In the genomic region with DNA sequence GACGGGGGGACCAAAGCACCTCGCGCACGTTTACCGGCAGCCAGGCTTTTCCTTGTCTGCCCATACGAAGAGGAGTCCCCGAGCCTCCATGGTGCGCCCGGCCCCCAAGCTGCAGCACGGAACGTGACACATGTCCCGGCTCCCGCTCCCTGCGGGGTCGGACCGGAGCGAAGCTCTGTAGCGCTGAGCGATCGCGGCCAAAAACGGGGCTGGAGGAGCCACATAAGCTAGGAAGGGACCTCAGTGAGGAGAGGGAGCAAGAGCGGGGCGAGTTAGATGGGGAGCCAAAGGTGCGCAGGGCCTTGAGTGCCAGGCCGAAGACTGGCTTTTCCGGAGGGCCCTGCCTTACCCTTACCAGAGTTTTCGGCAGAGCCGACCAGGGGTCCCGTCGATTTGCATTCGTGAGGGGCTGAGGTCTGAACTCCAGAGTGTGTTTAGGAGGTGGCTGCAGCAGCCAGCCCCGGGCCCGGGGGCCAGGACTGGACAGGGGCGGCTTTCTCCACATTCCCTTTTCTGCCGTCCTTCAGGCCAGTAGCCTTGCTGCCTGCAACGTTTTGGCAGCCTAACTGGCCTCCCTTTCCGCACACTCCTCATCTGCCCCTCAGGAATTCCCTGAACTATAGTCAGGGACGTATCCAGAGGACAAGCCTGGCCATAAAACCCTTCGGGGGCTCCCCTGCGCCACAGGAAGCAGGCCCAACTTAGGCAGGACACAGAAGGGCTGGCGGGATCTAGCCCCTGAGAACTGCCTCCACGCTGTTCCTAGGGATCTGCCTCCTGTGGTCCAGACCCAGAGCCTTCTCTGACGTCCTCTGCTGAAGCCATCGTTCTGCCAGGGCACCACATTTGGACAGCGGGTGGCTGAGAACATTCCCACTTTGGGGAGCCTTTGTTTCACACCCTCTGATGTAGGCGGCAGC, we compare ENCODE assay signal across 7 cellular contexts. TPM values are rescaled to one million over a fixed set of nuclear protein-coding genes. Genes with fewer than 3 reads are reported as not detected.
DNase-seq lines count a peak whose midpoint lies in the region; ATAC-seq and TF ChIP-seq lines count a peak whose summit lies in the region.

No MANE protein-coding gene starts in this region.

- H4K20me1 ChIP-seq in SU-DHL-6 (ENCODE audit: low read depth, low read length) (no peaks in the 10 kb centered on the region), neural progenitor cell (ENCODE audit: low read depth) (no peaks in the 10 kb centered on the region)

- no peak overlapping the region for H3K27ac Mint-ChIP-seq in neural progenitor cell

- H3K27me3 Mint-ChIP-seq in neural progenitor cell (ENCODE audit: insufficient read depth, low read depth) = peaks cover 2% of the 10 kb centered on the region

- H3K36me3 Mint-ChIP-seq in neural progenitor cell = no peaks in the 10 kb centered on the region

- peak overlapping the region; percentile 36 for H3K27ac ChIP-seq in SU-DHL-6 (ENCODE audit: low read depth, low read length)
- H3K27ac ChIP-seq in neural progenitor cell = no peak overlapping the region

- H2AFZ ChIP-seq in SU-DHL-6 (ENCODE audit: low read depth, low read length, severe bottlenecking) = peak overlapping the region; percentile 23
- no peak overlapping the region for H2AFZ ChIP-seq in neural progenitor cell (replicated peaks)

- TF ChIP-seq CTCF in SU-DHL-6 (IDR thresholded peaks at IDR 0.05; ENCODE audit: insufficient read depth, low read length, poor library complexity, severe bottlenecking) = no peak
- TF ChIP-seq CTCF in epithelial cell of proximal tubule (conservative IDR thresholded peaks at IDR 0.05; ENCODE audit: low read depth, low read length) = no peak
- TF ChIP-seq CTCF in neural progenitor cell (IDR thresholded peaks at IDR 0.05) = no peak

- H3K4me2 ChIP-seq in SU-DHL-6 (ENCODE audit: low read depth, low read length, poor library complexity, severe bottlenecking) = peak overlapping the region; percentile 84
- peak overlapping the region; percentile 90 for H3K4me2 ChIP-seq in neural progenitor cell

- H3K4me3 ChIP-seq in H7 (ENCODE audit: insufficient read depth, low read depth, low read length) (peak overlapping the region; percentile 65), SU-DHL-6 (ENCODE audit: insufficient read depth, low read length, poor library complexity, severe bottlenecking) (peak overlapping the region; percentile 78), epithelial cell of proximal tubule (ENCODE audit: low read depth, low read length) (peak overlapping the region; percentile 69), neural progenitor cell (peak overlapping the region; percentile 70)

- no peaks in the 10 kb centered on the region for H3K9me2 ChIP-seq in SU-DHL-6 (replicated peaks; ENCODE audit: insufficient read depth, low read length)

- H3F3A ChIP-seq in SU-DHL-6 (ENCODE audit: insufficient read depth) (no peaks in the 10 kb centered on the region), neural progenitor cell (ENCODE audit: low read depth) (no peaks in the 10 kb centered on the region)

- H3K27me3 ChIP-seq in H7 (ENCODE audit: control insufficient read depth, insufficient read depth, low read length) = no peaks in the 10 kb centered on the region
- no peaks in the 10 kb centered on the region for H3K27me3 ChIP-seq in SU-DHL-6 (ENCODE audit: low read length)
- H3K27me3 ChIP-seq in neural progenitor cell = no peaks in the 10 kb centered on the region

- intact Hi-C loops in sciatic nerve (cut with DNase I) = no loop called here

- H3K4me1 ChIP-seq in neural progenitor cell = peaks cover 3% of the 10 kb centered on the region

- peaks cover 30% of the 10 kb centered on the region for H3K9me3 Mint-ChIP-seq in neural progenitor cell

- peak overlapping the region; percentile 92 for H3K9ac ChIP-seq in SU-DHL-6 (ENCODE audit: low read length)
- H3K9ac ChIP-seq in neural progenitor cell = peak overlapping the region; percentile 73

- H3K79me2 ChIP-seq in SU-DHL-6 (ENCODE audit: insufficient read depth, low read length) (peaks cover 34% of the 10 kb centered on the region), neural progenitor cell (ENCODE audit: low read depth) (peaks cover 42% of the 10 kb centered on the region)

- no peak for ATAC-seq in sciatic nerve

- DNase-seq in H7 = peak; percentile 71
- DNase-seq in epithelial cell of proximal tubule (ENCODE audit: low read depth) = no peak
- peak; percentile 42 for DNase-seq in neural progenitor cell (ENCODE audit: low spot score)
- no peak for DNase-seq in KG1 (lab: John Stamatoyannopoulos, UW)
- no peak for DNase-seq in sciatic nerve (ENCODE audit: low spot score)
- no peak for DNase-seq in superior temporal gyrus (ENCODE audit: extremely low spot score)

- no peaks in the 10 kb centered on the region for H3K9me3 ChIP-seq in SU-DHL-6 (ENCODE audit: insufficient read depth, low read length)
- no peaks in the 10 kb centered on the region for H3K9me3 ChIP-seq in neural progenitor cell (ENCODE audit: low read depth)

- peaks cover 13% of the 10 kb centered on the region for H3K4me1 Mint-ChIP-seq in neural progenitor cell

- peaks cover 4% of the 10 kb centered on the region for H3K36me3 ChIP-seq in H7 (replicated peaks; ENCODE audit: control insufficient read depth, insufficient read depth, low read length)
- no peaks in the 10 kb centered on the region for H3K36me3 ChIP-seq in SU-DHL-6 (ENCODE audit: low read length)
- H3K36me3 ChIP-seq in neural progenitor cell = no peaks in the 10 kb centered on the region

- peak overlapping the region; percentile 94 for H3K4me3 Mint-ChIP-seq in neural progenitor cell

RNA-seq across cellular contexts. Expression of gene SSR4, which starts 0.7 kb away (rescaled TPM):
- total RNA-seq in H7 (2014; rRNA removed; shearing (Covaris generic)) = 148 and 198 TPM in 2 replicates
- 128 and 239 TPM in 2 replicates for total RNA-seq in epithelial cell of proximal tubule
- 58.4 and 112 TPM in 2 replicates for total RNA-seq in neural progenitor cell (ENCODE audit: low replicate concordance)
- total RNA-seq in sciatic nerve = 110 TPM

RNA-seq across cellular contexts. Expression of gene IDH3G, which starts 1.0 kb away (rescaled TPM):
- 63.3 and 76.2 TPM in 2 replicates for total RNA-seq in H7 (2014; rRNA removed; shearing (Covaris generic))
- total RNA-seq in epithelial cell of proximal tubule (62.2 and 91.4 TPM in 2 replicates), neural progenitor cell (ENCODE audit: low replicate concordance) (40.3 and 50.6 TPM in 2 replicates), sciatic nerve (39.9 TPM)

RNA-seq across cellular contexts. Expression of gene SRPK3, which starts 14.3 kb away (rescaled TPM):
- not detected in 2 replicates for total RNA-seq in H7 (2014; rRNA removed; shearing (Covaris generic))
- total RNA-seq in epithelial cell of proximal tubule (0.17 TPM in 1 of 2 replicates, not detected in the other), neural progenitor cell (ENCODE audit: low replicate concordance) (not detected in 2 replicates), sciatic nerve (1.1 TPM)

RNA-seq across cellular contexts. Expression of gene PLXNB3, which starts 31.1 kb away (rescaled TPM):
- total RNA-seq in H7 (2014; rRNA removed; shearing (Covaris generic)) = 0.07 TPM in 1 of 2 replicates, not detected in the other
- total RNA-seq in epithelial cell of proximal tubule (2.9 and 7.4 TPM in 2 replicates), neural progenitor cell (ENCODE audit: low replicate concordance) (0.25 and 0.71 TPM in 2 replicates), sciatic nerve (73.1 TPM)

RNA-seq across cellular contexts. Expression of gene PDZD4, which starts 35.2 kb away (rescaled TPM):
- 73.0 and 76.3 TPM in 2 replicates for total RNA-seq in H7 (2014; rRNA removed; shearing (Covaris generic))
- total RNA-seq in epithelial cell of proximal tubule (under 0.01 and 0.17 TPM in 2 replicates), neural progenitor cell (ENCODE audit: low replicate concordance) (1.9 and 5.2 TPM in 2 replicates), sciatic nerve (36.6 TPM)

Comparison
In these comparisons a context has a peak if more than half of its experiments do, and no peak if none do; other contexts are left out.
1. DNase-seq: peak in H7 (single experiment) and neural progenitor cell (single experiment); none in epithelial cell of proximal tubule (single experiment), KG1 (single experiment), sciatic nerve (single experiment) and superior temporal gyrus (single experiment).
2. Peak in every context shown above with its lines, with median percentiles within 50 percentile points of each other: H3K4me3 ChIP-seq.